ENCODE assay signal across 17 cellular contexts in genomic region chr10:58632211-58632610, GRCh38.
"Had no signal": no experiment of that assay in that cellular context is flagged by ENCODE, and none has a peak within 500 bp of the region (broad histone marks: within the 10 kb centered on the region; RNA-seq: fewer than 3 reads in every experiment).

No MANE protein-coding gene starts in this region.

- H3K27ac ChIP-seq: coronary artery, foreskin keratinocyte, neutrophil, psoas muscle, right lobe of liver, vagina had no signal

- FAIRE-seq: endothelial cell of umbilical vein, small intestine had no signal

- DNase-seq: effector CD4-positive, alpha-beta T cell; endodermal cell; erythroblast; foreskin keratinocyte; left colon; mucosa of descending colon; naive thymus-derived CD8-positive, alpha-beta T cell; psoas muscle; retina; right lobe of liver; small intestine; stimulated activated CD4-positive, alpha-beta T cell treated with anti-CD3 and anti-CD28 coated beads, Interleukin-12 subunit alpha, Interleukin-12 subunit beta, amount 100 ng/mL, for 4 hours; stimulated activated naive CD4-positive, alpha-beta T cell had no signal

- H3K4me1 ChIP-seq: foreskin keratinocyte, right lobe of liver, vagina had no signal

- H3K4me3 ChIP-seq: coronary artery, mucosa of descending colon, psoas muscle, right lobe of liver, vagina had no signal

- ATAC-seq: foreskin keratinocyte; left colon; mucosa of descending colon; naive thymus-derived CD8-positive, alpha-beta T cell; psoas muscle; right lobe of liver had no signal

- H3K36me3 ChIP-seq: neutrophil, right lobe of liver, vagina had no signal

- H3K9me3 ChIP-seq: mucosa of descending colon, neutrophil, psoas muscle, right lobe of liver, vagina had no signal

- H3K27me3 ChIP-seq: foreskin keratinocyte, neutrophil, right lobe of liver, vagina had no signal
